In the genomic region with DNA sequence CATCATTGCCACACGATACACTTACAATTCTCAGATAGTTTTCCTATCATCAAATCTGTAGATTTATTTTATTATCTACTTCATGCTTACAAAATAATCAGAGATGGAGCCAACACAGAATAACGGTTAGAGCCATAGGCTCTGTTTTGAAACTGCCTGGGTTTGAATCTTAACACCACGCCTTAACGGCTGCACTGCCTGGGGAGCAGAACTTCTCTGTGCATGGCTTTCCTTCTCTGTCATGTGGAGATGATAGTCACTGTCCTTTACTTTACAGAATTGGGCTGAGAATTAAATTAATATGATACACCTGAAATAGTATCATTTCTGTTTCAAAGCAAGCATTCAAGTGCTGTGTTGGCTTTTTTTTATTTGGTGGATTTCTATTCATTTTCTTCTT, we compare ENCODE assay signal across 27 cellular contexts.
"Had no signal": no experiment of that assay in that cellular context is flagged by ENCODE, and none has a peak within 500 bp of the region (broad histone marks: within the 10 kb centered on the region; RNA-seq: fewer than 3 reads in every experiment).

No MANE protein-coding gene starts in this region.

- ATAC-seq: effector memory CD8-positive, alpha-beta T cell; esophagus mucosa; gastrocnemius medialis; naive thymus-derived CD8-positive, alpha-beta T cell; pancreas; sciatic nerve; stimulated activated memory B cell treated with anti-CD40 and anti-IgM and Interleukin-4, amounts not matched to agents 10 μg/mL and 1 μg/mL and 100 μg/mL, for 72 hours; stimulated activated naive CD8-positive, alpha-beta T cell treated with anti-CD3 and anti-CD28 coated beads, Interleukin-15, Interleukin-2, amounts not matched to agents 100 U/mL and 50 U/mL, for 24 hours had no signal

- H3K27ac ChIP-seq: epithelial cell of prostate, gastrocnemius medialis, pancreas, right atrium auricular region, testis, tibial artery had no signal

- H3K27ac Mint-ChIP-seq: effector memory CD8-positive, alpha-beta T cell; naive thymus-derived CD8-positive, alpha-beta T cell; progenitor cell of endocrine pancreas; stimulated activated memory B cell treated with anti-CD40 and anti-IgM and Interleukin-4, amounts not matched to agents 10 μg/mL and 1 μg/mL and 100 μg/mL, for 72 hours; type B pancreatic cell had no signal

- DNase-seq: cerebellar nuclear complex; cortex of kidney; effector memory CD8-positive, alpha-beta T cell; foreskin fibroblast; gastrocnemius medialis; head of caudate nucleus; mesenchymal stem cell; midbrain; naive thymus-derived CD8-positive, alpha-beta T cell; nephron progenitor cell; pancreas; stimulated activated CD4-positive, alpha-beta T cell treated with anti-CD3 and anti-CD28 coated beads, Interleukin-2, amount 100 ng/mL, for 24 hours; stimulated activated CD4-positive, alpha-beta T cell treated with anti-CD3 and anti-CD28 coated beads, Interleukin-4, amount 100 ng/mL, for 4 hours; stimulated activated naive CD8-positive, alpha-beta T cell treated with anti-CD3 and anti-CD28 coated beads, Interleukin-15, Interleukin-2, amounts not matched to agents 100 U/mL and 50 U/mL, for 24 hours; substantia nigra; testis; tibial artery had no signal

- FAIRE-seq: keratinocyte, pancreas had no signal

- H3K4me2 ChIP-seq: smooth muscle cell had no signal

- H3K4me3 Mint-ChIP-seq: effector memory CD8-positive, alpha-beta T cell; naive thymus-derived CD8-positive, alpha-beta T cell; nephron progenitor cell; stimulated activated memory B cell treated with anti-CD40 and anti-IgM and Interleukin-4, amounts not matched to agents 10 μg/mL and 1 μg/mL and 100 μg/mL, for 72 hours; type B pancreatic cell had no signal

- H3K27me3 Mint-ChIP-seq: effector memory CD8-positive, alpha-beta T cell; progenitor cell of endocrine pancreas; type B pancreatic cell had no signal

- H3K4me1 ChIP-seq: gastrocnemius medialis, pancreas, right atrium auricular region, testis had no signal

- H3K4me1 Mint-ChIP-seq: naive thymus-derived CD8-positive, alpha-beta T cell; nephron progenitor cell; stimulated activated memory B cell treated with anti-CD40 and anti-IgM and Interleukin-4, amounts not matched to agents 10 μg/mL and 1 μg/mL and 100 μg/mL, for 72 hours had no signal

- H3K9me3 Mint-ChIP-seq: effector memory CD8-positive, alpha-beta T cell; nephron progenitor cell; stimulated activated memory B cell treated with anti-CD40 and anti-IgM and Interleukin-4, amounts not matched to agents 10 μg/mL and 1 μg/mL and 100 μg/mL, for 72 hours; type B pancreatic cell had no signal

- H3K27me3 ChIP-seq: gastrocnemius medialis, pancreas, right atrium auricular region, testis, tibial artery had no signal

- H3K36me3 Mint-ChIP-seq: naive thymus-derived CD8-positive, alpha-beta T cell; stimulated activated memory B cell treated with anti-CD40 and anti-IgM and Interleukin-4, amounts not matched to agents 10 μg/mL and 1 μg/mL and 100 μg/mL, for 72 hours; type B pancreatic cell had no signal

- H3K4me3 ChIP-seq: gastrocnemius medialis, lung, pancreas, right atrium auricular region, smooth muscle cell, testis, tibial artery had no signal

- H3K36me3 ChIP-seq: gastrocnemius medialis, pancreas, right atrium auricular region, tibial artery had no signal

- H3K9me3 ChIP-seq: gastrocnemius medialis, right atrium auricular region, testis, tibial artery had no signal
